Comparison of ENCODE assay signal across 9 cellular contexts in the genomic region with DNA sequence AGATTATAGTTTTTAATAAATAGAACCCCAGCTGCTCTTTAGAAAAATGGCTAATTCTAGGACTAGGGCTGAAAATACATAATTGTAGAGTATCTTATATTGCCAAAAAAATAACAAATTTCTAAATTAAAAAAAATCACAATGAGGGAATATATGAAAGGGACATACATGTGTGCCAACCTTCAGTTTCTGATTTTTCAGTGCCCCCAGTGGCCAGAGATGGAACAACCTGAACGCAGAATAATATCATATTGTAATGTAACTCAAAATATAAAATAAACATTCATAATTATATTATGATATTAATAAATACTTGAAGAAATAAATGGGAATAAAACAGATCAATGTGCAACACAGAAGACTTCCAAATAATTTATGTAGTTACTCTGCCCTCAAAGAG.
DNase-seq lines count a peak whose midpoint lies in the region; ATAC-seq, FAIRE-seq and TF ChIP-seq lines count a peak whose summit lies in the region.
"Had no signal": no experiment of that assay in that cellular context is flagged by ENCODE, and none has a peak within 500 bp of the region (broad histone marks: within the 10 kb centered on the region; RNA-seq: fewer than 3 reads in every experiment).

No MANE protein-coding gene starts in this region.

- H3K14ac ChIP-seq in H1 (ENCODE audit: insufficient read length), result no peak overlapping the region

- H3K4me3 Mint-ChIP-seq in progenitor cell of endocrine pancreas (ENCODE audit: low read depth), result no peak overlapping the region

- H3K27me3 ChIP-seq in H1 (replicated peaks in 1 of 4; ENCODE audit: control insufficient read depth in 3 of 4, extremely low read depth in 1 of 4, insufficient read depth in 3 of 4, low read length in 3 of 4), result no peaks in the 10 kb centered on the region

- H3K79me1 ChIP-seq in H1 (ENCODE audit: low read depth, low read length), result no peaks in the 10 kb centered on the region

- TF ChIP-seq CTCF in GM12873 (IDR thresholded peaks at IDR 0.05; ENCODE audit: insufficient read depth, low read depth, low read length, missing control alignments) (peak; percentile 44), LNCAP (IDR thresholded peaks at IDR 0.05) (peak; percentile 60), H1 (IDR thresholded peaks at IDR 0.05; ENCODE audit: control extremely low read depth in 1 of 3, insufficient read depth in 1 of 3, low read depth in 1 of 3, low read length in 3 of 3) (peak in 2 of 3 experiments; percentile 18 to 25; a peak in 2 of 4 replicates), progenitor cell of endocrine pancreas (IDR thresholded peaks at IDR 0.05; ENCODE audit: unreplicated experiment) (peak; percentile 66)

- H4K8ac ChIP-seq in H1 (ENCODE audit: extremely low read depth, insufficient read depth, low read length), result no peak overlapping the region

- no peak overlapping the region for H3K27ac ChIP-seq in H1 (ENCODE audit: low read depth, low read length)

- DNase-seq in H1 (ENCODE audit: low read depth in 1 of 2, low spot score in 2 of 2), result no peak
- no peak for DNase-seq in progenitor cell of endocrine pancreas (ENCODE audit: low spot score, unreplicated experiment)
- DNase-seq in T-helper 1 cell, result no peak
- no peak for DNase-seq in cerebellar nuclear complex (lab: John Stamatoyannopoulos, UW)
- DNase-seq: mucosa of descending colon, NCI-H1436 had no signal

- no peaks in the 10 kb centered on the region for H3K79me2 ChIP-seq in H1 (ENCODE audit: control insufficient read depth in 1 of 2, insufficient read depth in 2 of 2, low read length in 2 of 2)

- H3K4me3 ChIP-seq in H1 (ENCODE audit: extremely low read depth in 1 of 4, insufficient read depth in 2 of 4, low read depth in 3 of 4, low read length in 4 of 4), result no peak overlapping the region
- H3K4me3 ChIP-seq: mucosa of descending colon had no signal

- H4K5ac ChIP-seq in H1 (ENCODE audit: insufficient read length, low read depth, low read length), result no peak overlapping the region

- no peak overlapping the region for H3K56ac ChIP-seq in H1 (replicated peaks; ENCODE audit: insufficient read length, low read depth, low read length)

- no peak overlapping the region for H3K18ac ChIP-seq in H1 (ENCODE audit: extremely low read depth, low read length)

- no peak overlapping the region for H3K9ac ChIP-seq in H1 (replicated peaks in 1 of 4; ENCODE audit: extremely low read depth in 1 of 4, low read depth in 3 of 4, low read length in 3 of 4)

- no peaks in the 10 kb centered on the region for H3K4me1 Mint-ChIP-seq in progenitor cell of endocrine pancreas (ENCODE audit: low read depth)

- H3K23me2 ChIP-seq in H1 (ENCODE audit: low read depth, low read length), result no peaks in the 10 kb centered on the region

- H2BK12ac ChIP-seq in H1 (ENCODE audit: low read depth, low read length), result no peak overlapping the region

- WGBS in H1 (ENCODE audit: extremely low coverage in 1 of 2, insufficient coverage in 1 of 2, insufficient read length in 1 of 2, insufficient replicate concordance in 2 of 2, low coverage in 1 of 2, low lambda C conversion rate in 2 of 2, missing lambda C conversion rate in 1 of 2), 2 experiments, result 61% methylated on average over 1 of the region's 1 CpG; no CpG with 5 or more reads in 1 of the 2 experiments

- no peak for TF ChIP-seq EP300 in H1 (IDR thresholded peaks at IDR 0.05; ENCODE audit: borderline replicate concordance in 1 of 2, low read depth in 2 of 2, low read length in 2 of 2)

- H3K36me3 Mint-ChIP-seq in progenitor cell of endocrine pancreas (ENCODE audit: insufficient read depth), result peaks cover 1% of the 10 kb centered on the region

- no peaks in the 10 kb centered on the region for H3K27me3 Mint-ChIP-seq in progenitor cell of endocrine pancreas

- no peak overlapping the region for H2AK5ac ChIP-seq in H1 (ENCODE audit: low read depth, low read length)

- no peak overlapping the region for H4K91ac ChIP-seq in H1 (replicated peaks; ENCODE audit: insufficient read length, low read length)

- peak; percentile 30 to 42; a peak in 3 of 4 replicates for TF ChIP-seq RAD21 in H1 (IDR thresholded peaks at IDR 0.05 in 1 of 2, conservative IDR thresholded peaks at IDR 0.05 in 1 of 2; ENCODE audit: low read depth in 2 of 2, low read length in 2 of 2)

- H3K9me3 Mint-ChIP-seq in progenitor cell of endocrine pancreas (ENCODE audit: low read depth), result peaks cover 19% of the 10 kb centered on the region

- no peaks in the 10 kb centered on the region for H3K4me1 ChIP-seq in H1 (replicated peaks in 1 of 4; ENCODE audit: control insufficient read depth in 3 of 4, insufficient read depth in 4 of 4, low read length in 3 of 4)

- no peak overlapping the region for H3K27ac Mint-ChIP-seq in progenitor cell of endocrine pancreas

- no peak overlapping the region for H2BK120ac ChIP-seq in H1 (replicated peaks; ENCODE audit: low read depth, low read length)

- H2BK5ac ChIP-seq in H1 (ENCODE audit: low read depth, low read length), result no peak overlapping the region

- no peak overlapping the region for H2AFZ ChIP-seq in H1 (ENCODE audit: low read length)

- CTCF ChIA-PET in H1 (lab: Charles Lee; ENCODE audit: partially characterized antibody), result interaction anchor here (0.6 to 3.3 kb wide), 21 partner anchors 9 to 771 kb away, joined by 3 to 16 read pairs (median 3); no protein-coding TSS in a partner anchor

- H3K9me3 ChIP-seq in H1 (ENCODE audit: insufficient read depth in 2 of 2, low read depth in 1 of 2, low read length in 1 of 2), result peaks cover 0 to 6% of the 10 kb centered on the region in 2 experiments; a peak in 2 of 4 replicates

- no peak for ATAC-seq in HG03442 (IDR thresholded peaks at IDR 0.05; ENCODE audit: unreplicated experiment)
- ATAC-seq: mucosa of descending colon had no signal

- no peak overlapping the region for H3K23ac ChIP-seq in H1 (ENCODE audit: insufficient read length)

- no peak overlapping the region for H2BK15ac ChIP-seq in H1 (ENCODE audit: low read length)

- no peak overlapping the region for H3K4me2 ChIP-seq in H1 (ENCODE audit: insufficient read depth in 1 of 2, low read depth in 2 of 2, low read length in 2 of 2)

- H3K4ac ChIP-seq in H1 (replicated peaks; ENCODE audit: insufficient read length, low read depth, low read length), result no peak overlapping the region

- POLR2A ChIA-PET in H1 (lab: Charles Lee; ENCODE audit: partially characterized antibody), result no interaction called here

- TF ChIP-seq POLR2A in H1 (IDR thresholded peaks at IDR 0.05; ENCODE audit: control extremely low read depth in 1 of 2, low read depth in 2 of 2, low read length in 2 of 2), result no peak

- FAIRE-seq in H1 (lab: Jason Lieb, UNC), result no peak

- no peaks in the 10 kb centered on the region for H3K36me3 ChIP-seq in H1 (ENCODE audit: control insufficient read depth in 2 of 4, insufficient read depth in 4 of 4, low read length in 3 of 4)

- no peaks in the 10 kb centered on the region for H4K20me1 ChIP-seq in H1 (replicated peaks in 1 of 2; ENCODE audit: control insufficient read depth in 1 of 2, insufficient read depth in 2 of 2, low read length in 2 of 2)

- H2BK20ac ChIP-seq in H1 (ENCODE audit: low read length), result no peak overlapping the region

TF ChIP-seq in H1, 55 proteins besides CTCF, POLR2A, EP300 and RAD21:
- no peak for TF ChIP-seq SIX5 (IDR thresholded peaks at IDR 0.05; ENCODE audit: low read depth, low read length)
- no peak for TF ChIP-seq TAF7 (optimal IDR thresholded peaks at IDR 0.05; ENCODE audit: borderline replicate concordance, low read depth, low read length)
- TF ChIP-seq TCF12 (IDR thresholded peaks at IDR 0.05; ENCODE audit: low read depth, low read length), result no peak
- no peak for TF ChIP-seq KDM1A (IDR thresholded peaks at IDR 0.05; ENCODE audit: borderline replicate concordance, low read length)
- TF ChIP-seq JUN (IDR thresholded peaks at IDR 0.05; ENCODE audit: low read depth, low read length), result no peak
- no peak for TF ChIP-seq SP1 (IDR thresholded peaks at IDR 0.05; ENCODE audit: low read depth, low read length)
- no peak for TF ChIP-seq RFX5 (IDR thresholded peaks at IDR 0.05; ENCODE audit: borderline replicate concordance, low read depth, low read length)
- TF ChIP-seq KDM5A (IDR thresholded peaks at IDR 0.05; ENCODE audit: low read length), result no peak
- TF ChIP-seq SIRT6 (IDR thresholded peaks at IDR 0.05; ENCODE audit: low read length), result no peak
- no peak for TF ChIP-seq E2F6 (IDR thresholded peaks at IDR 0.05)
- TF ChIP-seq CREB1 (IDR thresholded peaks at IDR 0.05), result no peak
- TF ChIP-seq GABPA (IDR thresholded peaks at IDR 0.05; ENCODE audit: borderline replicate concordance, insufficient read depth, low read length), result no peak
- TF ChIP-seq TBP (IDR thresholded peaks at IDR 0.05; ENCODE audit: low read depth, low read length), result no peak
- TF ChIP-seq BCL11A (IDR thresholded peaks at IDR 0.05; ENCODE audit: low read depth in 2 of 2, low read length in 2 of 2), result no peak
- TF ChIP-seq FOSL1 (IDR thresholded peaks at IDR 0.05; ENCODE audit: insufficient read depth, low read depth, low read length), result no peak
- no peak for TF ChIP-seq SP2 (IDR thresholded peaks at IDR 0.05; ENCODE audit: low read length)
- TF ChIP-seq POLR2AphosphoS5 (IDR thresholded peaks at IDR 0.05; ENCODE audit: low read depth, low read length), result no peak
- TF ChIP-seq SP4 (IDR thresholded peaks at IDR 0.05; ENCODE audit: low read length), result no peak
